8 cellular contexts compared by ENCODE assay signal in the genomic region with DNA sequence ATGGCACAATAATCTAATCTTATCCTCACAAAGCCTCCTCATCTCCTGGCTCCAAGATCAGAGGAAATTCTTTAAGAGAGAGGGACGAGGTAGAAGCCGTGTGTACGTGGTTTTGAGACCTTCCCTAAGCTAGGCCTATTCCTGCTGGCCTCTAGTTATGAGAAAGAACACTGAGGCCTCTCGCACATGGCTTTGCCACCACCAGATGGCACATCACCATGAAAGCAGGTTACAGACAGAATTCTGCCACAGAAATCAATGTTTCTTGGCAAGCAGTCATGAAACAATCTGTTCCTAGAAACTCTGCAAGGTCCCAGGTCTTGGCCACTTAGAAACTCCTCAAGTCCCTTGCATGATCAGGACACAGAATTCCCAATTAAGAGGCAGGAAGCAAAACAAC.
DNase-seq lines count a peak whose midpoint lies in the region; ATAC-seq and TF ChIP-seq lines count a peak whose summit lies in the region.

No MANE protein-coding gene starts in this region.

- no peaks in the 10 kb centered on the region for H3K36me3 Mint-ChIP-seq in chondrocyte (ENCODE audit: low read depth)
- no peaks in the 10 kb centered on the region for H3K36me3 Mint-ChIP-seq in neural crest cell (ENCODE audit: low read depth)

- 42 to 49% (median 45%) methylated on average over 4 of the region's 4 CpGs for WGBS in psoas muscle, 3 donors

- H3K27ac ChIP-seq in psoas muscle: no peak overlapping the region

- no peaks in the 10 kb centered on the region for H3K9me3 ChIP-seq in psoas muscle

- peaks cover 3% of the 10 kb centered on the region for H3K9me3 Mint-ChIP-seq in chondrocyte (ENCODE audit: low read depth)
- H3K9me3 Mint-ChIP-seq in neural crest cell: no peaks in the 10 kb centered on the region

- H3K4me1 ChIP-seq in psoas muscle: no peaks in the 10 kb centered on the region

- H3K4me1 Mint-ChIP-seq in chondrocyte (ENCODE audit: low read depth) (peaks cover under 1% of the 10 kb centered on the region), neural crest cell (peaks cover 10% of the 10 kb centered on the region)

- DNase-seq in ELF-1 (ENCODE audit: low read depth, low spot score): peak; percentile 34
- DNase-seq in NB4 (ENCODE audit: low read depth): peak; percentile 36
- DNase-seq in chondrocyte (ENCODE audit: low spot score): no peak
- DNase-seq in neural crest cell (ENCODE audit: low read depth, low spot score): peak; percentile 9
- no peak for DNase-seq in foreskin melanocyte
- no peak for DNase-seq in NCI-H1105 (lab: John Stamatoyannopoulos, UW)
- DNase-seq in psoas muscle: no peak

- peaks cover 2% of the 10 kb centered on the region for H3K27me3 Mint-ChIP-seq in chondrocyte (ENCODE audit: low read depth)
- H3K27me3 Mint-ChIP-seq in neural crest cell (ENCODE audit: low read depth): peaks cover 3% of the 10 kb centered on the region

- TF ChIP-seq CTCF in NB4 (IDR thresholded peaks at IDR 0.05; ENCODE audit: low read depth, low read length) (peak; percentile 46), chondrocyte (IDR thresholded peaks at IDR 0.05) (peak; percentile 80), neural crest cell (conservative IDR thresholded peaks at IDR 0.05) (peak; percentile 53), psoas muscle (IDR thresholded peaks at IDR 0.05) (no peak)

- no peak overlapping the region for H3K4me3 ChIP-seq in NB4 (ENCODE audit: low read depth, low read length)
- no peak overlapping the region for H3K4me3 ChIP-seq in psoas muscle

- intact Hi-C loops in psoas muscle (cut with DNase I): no loop called here

- H3K4me3 Mint-ChIP-seq in chondrocyte (ENCODE audit: unreplicated experiment) (no peak overlapping the region), neural crest cell (no peak overlapping the region)

- H3K27ac Mint-ChIP-seq in chondrocyte (ENCODE audit: unreplicated experiment): no peak overlapping the region
- no peak overlapping the region for H3K27ac Mint-ChIP-seq in neural crest cell (ENCODE audit: unreplicated experiment)

- ATAC-seq in psoas muscle (no peak), GM19035 (IDR thresholded peaks at IDR 0.05; ENCODE audit: unreplicated experiment) (no peak)

- TF ChIP-seq POLR2A in NB4 (IDR thresholded peaks at IDR 0.05; ENCODE audit: extremely low read depth, insufficient read length): no peak

- no peaks in the 10 kb centered on the region for H3K36me3 ChIP-seq in psoas muscle (ENCODE audit: insufficient read depth in 1 of 2, low read depth in 1 of 2)

- no peaks in the 10 kb centered on the region for H3K27me3 ChIP-seq in psoas muscle (ENCODE audit: insufficient read depth in 3 of 3, low read length in 2 of 3)

Comparison
In these comparisons a context has a peak if more than half of its experiments do, and no peak if none do; other contexts are left out.
1. DNase-seq: peak in ELF-1 (single experiment), NB4 (single experiment) and neural crest cell (single experiment); none in chondrocyte (single experiment), foreskin melanocyte (single experiment), NCI-H1105 (single experiment) and psoas muscle (0 of 2).